Comparison of ENCODE assay signal across 1 cellular context in the genomic region with DNA sequence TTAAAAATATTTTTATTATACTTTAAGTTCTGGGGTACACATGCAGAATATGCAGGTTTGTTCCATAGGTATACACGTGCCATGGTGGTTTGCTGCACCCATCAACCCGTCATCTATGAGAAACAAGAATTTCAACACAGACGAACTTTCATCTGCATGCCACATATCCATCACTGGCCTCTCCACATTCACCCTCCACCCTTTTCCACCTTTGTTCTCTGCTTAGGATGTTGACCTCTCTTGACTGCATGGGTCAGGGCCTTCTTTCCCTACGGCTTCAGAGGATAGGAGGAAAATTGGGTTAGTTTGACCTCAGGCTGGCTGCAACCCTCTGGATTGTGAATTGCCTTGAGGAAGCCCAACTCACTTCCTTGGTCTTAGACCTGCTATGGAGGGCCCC.
A peak's percentile ranks its signal among the peaks of the same experiment; 100 is the strongest.
TF ChIP-seq lines count a peak whose summit lies in the region.

No MANE protein-coding gene starts in this region.

TF ChIP-seq in HepG2, 621 proteins besides CTCF, POLR2A, EP300 and RAD21 (continued from another document and continues in another):
- TF ChIP-seq, protein P1, sequence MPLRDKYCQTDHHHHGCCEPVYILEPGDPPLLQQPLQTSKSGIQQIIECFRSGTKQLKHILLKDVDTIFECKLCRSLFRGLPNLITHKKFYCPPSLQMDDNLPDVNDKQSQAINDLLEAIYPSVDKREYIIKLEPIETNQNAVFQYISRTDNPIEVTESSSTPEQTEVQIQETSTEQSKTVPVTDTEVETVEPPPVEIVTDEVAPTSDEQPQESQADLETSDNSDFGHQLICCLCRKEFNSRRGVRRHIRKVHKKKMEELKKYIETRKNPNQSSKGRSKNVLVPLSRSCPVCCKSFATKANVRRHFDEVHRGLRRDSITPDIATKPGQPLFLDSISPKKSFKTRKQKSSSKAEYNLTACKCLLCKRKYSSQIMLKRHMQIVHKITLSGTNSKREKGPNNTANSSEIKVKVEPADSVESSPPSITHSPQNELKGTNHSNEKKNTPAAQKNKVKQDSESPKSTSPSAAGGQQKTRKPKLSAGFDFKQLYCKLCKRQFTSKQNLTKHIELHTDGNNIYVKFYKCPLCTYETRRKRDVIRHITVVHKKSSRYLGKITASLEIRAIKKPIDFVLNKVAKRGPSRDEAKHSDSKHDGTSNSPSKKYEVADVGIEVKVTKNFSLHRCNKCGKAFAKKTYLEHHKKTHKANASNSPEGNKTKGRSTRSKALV (CRISPR knock-in tag; IDR thresholded peaks at IDR 0.05), result no peak
- no peak for TF ChIP-seq SIN3A (IDR thresholded peaks at IDR 0.05; ENCODE audit: borderline replicate concordance, low read depth, low read length)
- no peak for TF ChIP-seq GTF2F1 (IDR thresholded peaks at IDR 0.05; ENCODE audit: low read length)
- TF ChIP-seq KDM3A (CRISPR knock-in tag; IDR thresholded peaks at IDR 0.05; ENCODE audit: low read depth), result no peak
- no peak for TF ChIP-seq KLF6 (CRISPR knock-in tag; IDR thresholded peaks at IDR 0.05)
- TF ChIP-seq SOX13 (IDR thresholded peaks at IDR 0.05), result no peak
- peak in 1 of 2 experiments; percentile 61; a peak in 2 of 4 replicates for TF ChIP-seq SOX13 (CRISPR knock-in tag; conservative IDR thresholded peaks at IDR 0.05 in 1 of 2, IDR thresholded peaks at IDR 0.05 in 1 of 2)
- TF ChIP-seq, protein P2, sequence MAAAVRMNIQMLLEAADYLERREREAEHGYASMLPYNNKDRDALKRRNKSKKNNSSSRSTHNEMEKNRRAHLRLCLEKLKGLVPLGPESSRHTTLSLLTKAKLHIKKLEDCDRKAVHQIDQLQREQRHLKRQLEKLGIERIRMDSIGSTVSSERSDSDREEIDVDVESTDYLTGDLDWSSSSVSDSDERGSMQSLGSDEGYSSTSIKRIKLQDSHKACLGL (CRISPR knock-in tag; IDR thresholded peaks at IDR 0.05), result no peak
- no peak for TF ChIP-seq ZNF780A (CRISPR knock-in tag; IDR thresholded peaks at IDR 0.05)
- no peak for TF ChIP-seq ZNF296 (CRISPR knock-in tag; conservative IDR thresholded peaks at IDR 0.05)
- TF ChIP-seq GATAD1 (CRISPR knock-in tag; IDR thresholded peaks at IDR 0.05), result no peak
- TF ChIP-seq RFX3 (CRISPR knock-in tag; IDR thresholded peaks at IDR 0.05), result no peak
- TF ChIP-seq, protein P3, sequence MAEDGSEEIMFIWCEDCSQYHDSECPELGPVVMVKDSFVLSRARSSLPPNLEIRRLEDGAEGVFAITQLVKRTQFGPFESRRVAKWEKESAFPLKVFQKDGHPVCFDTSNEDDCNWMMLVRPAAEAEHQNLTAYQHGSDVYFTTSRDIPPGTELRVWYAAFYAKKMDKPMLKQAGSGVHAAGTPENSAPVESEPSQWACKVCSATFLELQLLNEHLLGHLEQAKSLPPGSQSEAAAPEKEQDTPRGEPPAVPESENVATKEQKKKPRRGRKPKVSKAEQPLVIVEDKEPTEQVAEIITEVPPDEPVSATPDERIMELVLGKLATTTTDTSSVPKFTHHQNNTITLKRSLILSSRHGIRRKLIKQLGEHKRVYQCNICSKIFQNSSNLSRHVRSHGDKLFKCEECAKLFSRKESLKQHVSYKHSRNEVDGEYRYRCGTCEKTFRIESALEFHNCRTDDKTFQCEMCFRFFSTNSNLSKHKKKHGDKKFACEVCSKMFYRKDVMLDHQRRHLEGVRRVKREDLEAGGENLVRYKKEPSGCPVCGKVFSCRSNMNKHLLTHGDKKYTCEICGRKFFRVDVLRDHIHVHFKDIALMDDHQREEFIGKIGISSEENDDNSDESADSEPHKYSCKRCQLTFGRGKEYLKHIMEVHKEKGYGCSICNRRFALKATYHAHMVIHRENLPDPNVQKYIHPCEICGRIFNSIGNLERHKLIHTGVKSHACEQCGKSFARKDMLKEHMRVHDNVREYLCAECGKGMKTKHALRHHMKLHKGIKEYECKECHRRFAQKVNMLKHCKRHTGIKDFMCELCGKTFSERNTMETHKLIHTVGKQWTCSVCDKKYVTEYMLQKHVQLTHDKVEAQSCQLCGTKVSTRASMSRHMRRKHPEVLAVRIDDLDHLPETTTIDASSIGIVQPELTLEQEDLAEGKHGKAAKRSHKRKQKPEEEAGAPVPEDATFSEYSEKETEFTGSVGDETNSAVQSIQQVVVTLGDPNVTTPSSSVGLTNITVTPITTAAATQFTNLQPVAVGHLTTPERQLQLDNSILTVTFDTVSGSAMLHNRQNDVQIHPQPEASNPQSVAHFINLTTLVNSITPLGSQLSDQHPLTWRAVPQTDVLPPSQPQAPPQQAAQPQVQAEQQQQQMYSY (CRISPR knock-in tag; IDR thresholded peaks at IDR 0.05), result no peak
- TF ChIP-seq NR2F2 (IDR thresholded peaks at IDR 0.05; ENCODE audit: borderline replicate concordance, low read depth), result peak; percentile 74; the same call in 1 of the 2 replicates
- TF ChIP-seq ZFP41 (CRISPR knock-in tag; IDR thresholded peaks at IDR 0.05; ENCODE audit: borderline replicate concordance), result no peak
- TF ChIP-seq STAG1 (CRISPR knock-in tag; IDR thresholded peaks at IDR 0.05), result 0 out of 2 replicates have a peak, but pooled peaks have one; percentile 6
- TF ChIP-seq HNF4A (CRISPR knock-in tag; IDR thresholded peaks at IDR 0.05), result peak; percentile 85
- TF ChIP-seq RCOR2 (CRISPR knock-in tag; IDR thresholded peaks at IDR 0.05), result peak; percentile 41; the same call in 1 of the 2 replicates
- TF ChIP-seq ZFP36 (IDR thresholded peaks at IDR 0.05; ENCODE audit: borderline replicate concordance, low read depth, low read length, partially characterized antibody), result no peak
- no peak for TF ChIP-seq BORCS8-MEF2B (CRISPR knock-in tag; IDR thresholded peaks at IDR 0.05)
- TF ChIP-seq NR2C2 (CRISPR knock-in tag; IDR thresholded peaks at IDR 0.05; ENCODE audit: borderline replicate concordance), result peak; percentile 58; the same call in 1 of the 2 replicates
- TF ChIP-seq, protein P4, sequence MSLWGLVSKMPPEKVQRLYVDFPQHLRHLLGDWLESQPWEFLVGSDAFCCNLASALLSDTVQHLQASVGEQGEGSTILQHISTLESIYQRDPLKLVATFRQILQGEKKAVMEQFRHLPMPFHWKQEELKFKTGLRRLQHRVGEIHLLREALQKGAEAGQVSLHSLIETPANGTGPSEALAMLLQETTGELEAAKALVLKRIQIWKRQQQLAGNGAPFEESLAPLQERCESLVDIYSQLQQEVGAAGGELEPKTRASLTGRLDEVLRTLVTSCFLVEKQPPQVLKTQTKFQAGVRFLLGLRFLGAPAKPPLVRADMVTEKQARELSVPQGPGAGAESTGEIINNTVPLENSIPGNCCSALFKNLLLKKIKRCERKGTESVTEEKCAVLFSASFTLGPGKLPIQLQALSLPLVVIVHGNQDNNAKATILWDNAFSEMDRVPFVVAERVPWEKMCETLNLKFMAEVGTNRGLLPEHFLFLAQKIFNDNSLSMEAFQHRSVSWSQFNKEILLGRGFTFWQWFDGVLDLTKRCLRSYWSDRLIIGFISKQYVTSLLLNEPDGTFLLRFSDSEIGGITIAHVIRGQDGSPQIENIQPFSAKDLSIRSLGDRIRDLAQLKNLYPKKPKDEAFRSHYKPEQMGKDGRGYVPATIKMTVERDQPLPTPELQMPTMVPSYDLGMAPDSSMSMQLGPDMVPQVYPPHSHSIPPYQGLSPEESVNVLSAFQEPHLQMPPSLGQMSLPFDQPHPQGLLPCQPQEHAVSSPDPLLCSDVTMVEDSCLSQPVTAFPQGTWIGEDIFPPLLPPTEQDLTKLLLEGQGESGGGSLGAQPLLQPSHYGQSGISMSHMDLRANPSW (CRISPR knock-in tag; IDR thresholded peaks at IDR 0.05; ENCODE audit: borderline replicate concordance), result no peak
- TF ChIP-seq, protein P5, sequence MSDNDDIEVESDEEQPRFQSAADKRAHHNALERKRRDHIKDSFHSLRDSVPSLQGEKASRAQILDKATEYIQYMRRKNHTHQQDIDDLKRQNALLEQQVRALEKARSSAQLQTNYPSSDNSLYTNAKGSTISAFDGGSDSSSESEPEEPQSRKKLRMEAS (IDR thresholded peaks at IDR 0.05), result no peak
- no peak for TF ChIP-seq ZNF205 (CRISPR knock-in tag; IDR thresholded peaks at IDR 0.05)
- no peak for TF ChIP-seq CBX2 (IDR thresholded peaks at IDR 0.05; ENCODE audit: low read depth, low read length)
- no peak for TF ChIP-seq CBX2 (CRISPR knock-in tag; IDR thresholded peaks at IDR 0.05; ENCODE audit: low read depth)
- no peak for TF ChIP-seq POLR2G (IDR thresholded peaks at IDR 0.05; ENCODE audit: low read depth, low read length)
- no peak for TF ChIP-seq ELF3 (CRISPR knock-in tag; IDR thresholded peaks at IDR 0.05)
- no peak for TF ChIP-seq ZSCAN21 (CRISPR knock-in tag; IDR thresholded peaks at IDR 0.05; ENCODE audit: borderline replicate concordance)
- TF ChIP-seq, protein P6, sequence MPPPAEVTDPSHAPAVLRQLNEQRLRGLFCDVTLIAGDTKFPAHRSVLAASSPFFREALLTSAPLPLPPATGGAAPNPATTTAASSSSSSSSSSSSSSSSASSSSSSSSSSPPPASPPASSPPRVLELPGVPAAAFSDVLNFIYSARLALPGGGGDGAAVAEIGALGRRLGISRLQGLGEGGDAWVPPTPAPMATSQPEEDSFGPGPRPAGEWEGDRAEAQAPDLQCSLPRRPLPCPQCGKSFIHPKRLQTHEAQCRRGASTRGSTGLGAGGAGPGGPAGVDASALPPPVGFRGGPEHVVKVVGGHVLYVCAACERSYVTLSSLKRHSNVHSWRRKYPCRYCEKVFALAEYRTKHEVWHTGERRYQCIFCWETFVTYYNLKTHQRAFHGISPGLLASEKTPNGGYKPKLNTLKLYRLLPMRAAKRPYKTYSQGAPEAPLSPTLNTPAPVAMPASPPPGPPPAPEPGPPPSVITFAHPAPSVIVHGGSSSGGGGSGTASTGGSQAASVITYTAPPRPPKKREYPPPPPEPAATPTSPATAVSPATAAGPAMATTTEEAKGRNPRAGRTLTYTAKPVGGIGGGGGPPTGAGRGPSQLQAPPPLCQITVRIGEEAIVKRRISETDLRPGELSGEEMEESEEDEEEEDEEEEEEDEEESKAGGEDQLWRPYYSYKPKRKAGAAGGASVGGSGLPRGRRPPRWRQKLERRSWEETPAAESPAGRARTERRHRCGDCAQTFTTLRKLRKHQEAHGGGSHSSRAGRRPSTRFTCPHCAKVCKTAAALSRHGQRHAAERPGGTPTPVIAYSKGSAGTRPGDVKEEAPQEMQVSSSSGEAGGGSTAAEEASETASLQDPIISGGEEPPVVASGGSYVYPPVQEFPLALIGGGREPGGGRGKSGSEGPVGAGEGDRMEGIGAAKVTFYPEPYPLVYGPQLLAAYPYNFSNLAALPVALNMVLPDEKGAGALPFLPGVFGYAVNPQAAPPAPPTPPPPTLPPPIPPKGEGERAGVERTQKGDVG (CRISPR knock-in tag; IDR thresholded peaks at IDR 0.05; ENCODE audit: borderline replicate concordance), result peak; percentile 67; the same call in 1 of the 2 replicates
- TF ChIP-seq, protein P7, sequence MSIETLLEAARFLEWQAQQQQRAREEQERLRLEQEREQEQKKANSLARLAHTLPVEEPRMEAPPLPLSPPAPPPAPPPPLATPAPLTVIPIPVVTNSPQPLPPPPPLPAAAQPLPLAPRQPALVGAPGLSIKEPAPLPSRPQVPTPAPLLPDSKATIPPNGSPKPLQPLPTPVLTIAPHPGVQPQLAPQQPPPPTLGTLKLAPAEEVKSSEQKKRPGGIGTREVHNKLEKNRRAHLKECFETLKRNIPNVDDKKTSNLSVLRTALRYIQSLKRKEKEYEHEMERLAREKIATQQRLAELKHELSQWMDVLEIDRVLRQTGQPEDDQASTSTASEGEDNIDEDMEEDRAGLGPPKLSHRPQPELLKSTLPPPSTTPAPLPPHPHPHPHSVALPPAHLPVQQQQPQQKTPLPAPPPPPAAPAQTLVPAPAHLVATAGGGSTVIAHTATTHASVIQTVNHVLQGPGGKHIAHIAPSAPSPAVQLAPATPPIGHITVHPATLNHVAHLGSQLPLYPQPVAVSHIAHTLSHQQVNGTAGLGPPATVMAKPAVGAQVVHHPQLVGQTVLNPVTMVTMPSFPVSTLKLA (IDR thresholded peaks at IDR 0.05), result no peak
- TF ChIP-seq TRIM24 (CRISPR knock-in tag; IDR thresholded peaks at IDR 0.05), result no peak; the same call in 1 of the 2 replicates
- no peak for TF ChIP-seq NFATC3 (CRISPR knock-in tag; IDR thresholded peaks at IDR 0.05)
- no peak for TF ChIP-seq FOXA1 (IDR thresholded peaks at IDR 0.05)
- TF ChIP-seq FOXA1 (CRISPR knock-in tag; IDR thresholded peaks at IDR 0.05), result no peak
- TF ChIP-seq, protein P8, sequence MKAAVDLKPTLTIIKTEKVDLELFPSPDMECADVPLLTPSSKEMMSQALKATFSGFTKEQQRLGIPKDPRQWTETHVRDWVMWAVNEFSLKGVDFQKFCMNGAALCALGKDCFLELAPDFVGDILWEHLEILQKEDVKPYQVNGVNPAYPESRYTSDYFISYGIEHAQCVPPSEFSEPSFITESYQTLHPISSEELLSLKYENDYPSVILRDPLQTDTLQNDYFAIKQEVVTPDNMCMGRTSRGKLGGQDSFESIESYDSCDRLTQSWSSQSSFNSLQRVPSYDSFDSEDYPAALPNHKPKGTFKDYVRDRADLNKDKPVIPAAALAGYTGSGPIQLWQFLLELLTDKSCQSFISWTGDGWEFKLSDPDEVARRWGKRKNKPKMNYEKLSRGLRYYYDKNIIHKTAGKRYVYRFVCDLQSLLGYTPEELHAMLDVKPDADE (CRISPR knock-in tag; IDR thresholded peaks at IDR 0.05), result no peak
- no peak for TF ChIP-seq NKX3-1 (CRISPR knock-in tag; IDR thresholded peaks at IDR 0.05)
- no peak for TF ChIP-seq ZNF431 (CRISPR knock-in tag; IDR thresholded peaks at IDR 0.05; ENCODE audit: borderline replicate concordance, low read depth)
- no peak for TF ChIP-seq TARDBP (CRISPR knock-in tag; IDR thresholded peaks at IDR 0.05)
- no peak for TF ChIP-seq ZNF468 (CRISPR knock-in tag; IDR thresholded peaks at IDR 0.05)
- no peak for TF ChIP-seq ZNF776 (CRISPR knock-in tag; IDR thresholded peaks at IDR 0.05)
- TF ChIP-seq MATR3 (CRISPR knock-in tag; IDR thresholded peaks at IDR 0.05), result no peak
- peak; percentile 31; the same call in 1 of the 2 replicates for TF ChIP-seq ZMYM3 (CRISPR knock-in tag; IDR thresholded peaks at IDR 0.05)
- TF ChIP-seq CCAR2 (optimal IDR thresholded peaks at IDR 0.05; ENCODE audit: low read depth, low read length), result no peak
